In the genomic region with DNA sequence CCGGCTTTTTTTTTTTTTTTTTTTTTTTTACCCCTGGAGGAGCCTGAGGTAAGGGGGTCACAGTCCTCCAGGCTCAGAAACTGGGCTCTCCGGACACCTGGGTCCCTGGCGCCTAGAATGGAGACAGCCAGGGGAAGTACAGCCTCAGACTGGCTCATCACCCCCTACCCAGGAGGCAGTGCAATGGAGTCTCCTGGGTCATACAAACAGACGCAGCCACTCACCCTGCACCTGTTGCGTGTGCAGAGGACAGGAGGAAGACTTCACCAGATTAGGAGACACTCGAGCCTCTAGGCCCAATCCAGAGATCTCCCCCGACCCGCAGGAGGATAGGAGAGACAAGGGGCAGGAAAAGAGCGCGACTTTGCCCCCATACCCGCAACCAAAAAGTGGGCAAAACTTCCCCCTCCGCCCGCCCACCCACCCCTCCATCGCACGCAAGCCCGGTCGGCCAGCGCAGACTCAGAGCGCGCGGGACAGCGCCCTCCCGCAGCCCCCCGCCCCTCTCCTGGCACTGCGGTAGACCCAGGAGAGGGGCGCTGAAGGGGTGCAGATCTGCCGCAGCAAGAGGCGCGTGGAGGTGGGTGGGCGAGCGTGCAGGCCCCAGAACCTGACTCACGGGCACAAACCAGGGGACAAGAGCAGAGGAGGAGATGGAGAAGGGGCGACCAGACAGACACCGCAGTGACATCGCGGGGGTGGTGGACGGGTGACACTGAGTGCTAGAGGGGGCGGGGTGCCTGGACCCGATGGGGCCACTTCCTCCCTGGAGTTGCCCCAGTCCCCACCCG, we compare ENCODE assay signal across 11 cellular contexts. TPM values are rescaled to one million over a fixed set of nuclear protein-coding genes. Genes with fewer than 3 reads are reported as not detected.
DNase-seq lines count a peak whose midpoint lies in the region; ATAC-seq and TF ChIP-seq lines count a peak whose summit lies in the region.
"Had no signal": no experiment of that assay in that cellular context is flagged by ENCODE, and none has a peak within 500 bp of the region (broad histone marks: within the 10 kb centered on the region; RNA-seq: fewer than 3 reads in every experiment).

No MANE protein-coding gene starts in this region.

- H3K79me2 ChIP-seq in MM.1S (ENCODE audit: low read length) = no peaks in the 10 kb centered on the region
- no peaks in the 10 kb centered on the region for H3K79me2 ChIP-seq in trophoblast cell (ENCODE audit: control insufficient read depth, insufficient read depth, low read length, poor library complexity)

- 12 to 18% methylated on average over 12 to 22 of the region's 40 CpGs for WGBS in esophagus squamous epithelium, 2 donors
- no CpG with 5 or more reads among the region's 40 CpGs for WGBS in trophoblast cell (ENCODE audit: extremely low coverage, insufficient coverage, insufficient read length)

- no peak overlapping the region for H2BK120ac ChIP-seq in trophoblast cell (ENCODE audit: insufficient read depth, low read length, poor library complexity)

- no peaks in the 10 kb centered on the region for H3K36me3 ChIP-seq in Caco-2 (ENCODE audit: control insufficient read depth, insufficient read depth, low read length)
- no peaks in the 10 kb centered on the region for H3K36me3 ChIP-seq in MM.1S (replicated peaks; ENCODE audit: insufficient read depth, low read length)
- H3K36me3 ChIP-seq in esophagus squamous epithelium = no peaks in the 10 kb centered on the region
- H3K36me3 ChIP-seq in trophoblast cell (ENCODE audit: control insufficient read depth in 1 of 2, insufficient read depth in 2 of 2, low read length in 2 of 2) = peaks cover 0 to 3% of the 10 kb centered on the region in 2 experiments

- POLR2A ChIA-PET in Caco-2 (lab: Charles Lee) = interaction anchor here (0.6 to 1.9 kb wide), 4 partner anchors 38 to 233 kb away, joined by 3 to 11 read pairs (median 6); partner anchors contain the start of gene CNP

- H4K91ac ChIP-seq in trophoblast cell (ENCODE audit: low read depth, low read length) = no peak overlapping the region

- CTCF ChIA-PET in Caco-2 (lab: Charles Lee) = interaction anchor here (0.6 kb wide), 1 partner anchor 10 kb away, joined by 4 read pairs; no protein-coding TSS in a partner anchor

- H3K4ac ChIP-seq in trophoblast cell (ENCODE audit: low read depth, low read length) = no peak overlapping the region

- no peak for TF ChIP-seq POLR2A in esophagus squamous epithelium (IDR thresholded peaks at IDR 0.05)

- BruUV-seq in Caco-2 (replicated peaks; lab: Mats Ljungman, UMichigan) = no TSS peak

- TF ChIP-seq CTCF in Caco-2 (IDR thresholded peaks at IDR 0.05; ENCODE audit: insufficient read depth in 1 of 2, low read depth in 1 of 2, low read length in 1 of 2, severe bottlenecking in 1 of 2, unreplicated experiment in 1 of 2) (no peak), MM.1S (IDR thresholded peaks at IDR 0.05; ENCODE audit: low read length) (no peak), esophagus squamous epithelium (IDR thresholded peaks at IDR 0.05) (no peak)

- H3K27me3 Mint-ChIP-seq in Caco-2 (ENCODE audit: insufficient read depth, unreplicated experiment) = peaks cover 15% of the 10 kb centered on the region
- peaks cover 56% of the 10 kb centered on the region for H3K27me3 Mint-ChIP-seq in activated T-helper 2 cell treated with anti-CD3 and anti-CD28 coated beads, Interferon-gamma antibody, Interleukin-2, Interleukin-4, amounts not matched to agents 10 μg/mL and 5 μg/mL and 100 μg/mL, durations not matched to agents 14 hours and 24 hours and 36 hours (ENCODE audit: low read depth)

- H3K79me1 ChIP-seq in trophoblast cell (ENCODE audit: low read length) = peaks cover 7% of the 10 kb centered on the region

- intact Hi-C loops in Caco-2 (cut with micrococcal nuclease; ENCODE audit: unreplicated experiment) (no loop called here), esophagus squamous epithelium (cut with DNase I) (no loop called here)
- intact Hi-C loops in activated T-helper 2 cell treated with anti-CD3 and anti-CD28 coated beads, Interferon-gamma antibody, Interleukin-2, Interleukin-4, amounts not matched to agents 10 μg/mL and 5 μg/mL and 100 μg/mL, durations not matched to agents 14 hours and 24 hours and 36 hours (cut with micrococcal nuclease) = loop anchor here (10.0 kb wide), 1 partner anchor 131 kb away; the partner anchor contains the start of gene KLHL11

- no peak overlapping the region for H4K12ac ChIP-seq in trophoblast cell (ENCODE audit: low read depth, low read length)

- H3K4me2 ChIP-seq in MM.1S (ENCODE audit: low read depth, low read length) = peak overlapping the region; percentile 97; the same call in 1 of the 2 replicates
- H3K4me2 ChIP-seq in trophoblast cell (ENCODE audit: low read length) = peak overlapping the region; percentile 83

- H2BK12ac ChIP-seq in trophoblast cell (ENCODE audit: low read length) = no peak overlapping the region

- H3K9ac ChIP-seq in MM.1S (ENCODE audit: low read length) (no peak overlapping the region), trophoblast cell (ENCODE audit: low read length) (no peak overlapping the region)

- no peak overlapping the region for H2BK5ac ChIP-seq in trophoblast cell (ENCODE audit: low read depth, low read length, poor library complexity)

- H2AFZ ChIP-seq in MM.1S (ENCODE audit: low read length) = no peak overlapping the region
- H2AFZ ChIP-seq in trophoblast cell (ENCODE audit: insufficient read depth, low read length, poor library complexity) = no peak overlapping the region

- H3K4me3 ChIP-seq in Caco-2 (ENCODE audit: low read depth, low read length) (peak overlapping the region; percentile 73), MM.1S (ENCODE audit: low read length) (peak overlapping the region; percentile 59; the same call in 1 of the 2 replicates), esophagus squamous epithelium (peak overlapping the region; percentile 29 to 67 (median 52)), trophoblast cell (ENCODE audit: low read depth, low read length) (no peak overlapping the region)

- no peaks in the 10 kb centered on the region for H3F3A ChIP-seq in MM.1S (ENCODE audit: insufficient read depth, low read length)

- H4K8ac ChIP-seq in trophoblast cell (ENCODE audit: low read depth, low read length) = no peak overlapping the region

- no peak overlapping the region for H2AK5ac ChIP-seq in trophoblast cell (ENCODE audit: low read length)

- H3K4me1 Mint-ChIP-seq in Caco-2 (ENCODE audit: low read depth, unreplicated experiment) = peaks cover 13% of the 10 kb centered on the region
- peaks cover 6% of the 10 kb centered on the region for H3K4me1 Mint-ChIP-seq in activated T-helper 2 cell treated with anti-CD3 and anti-CD28 coated beads, Interferon-gamma antibody, Interleukin-2, Interleukin-4, amounts not matched to agents 10 μg/mL and 5 μg/mL and 100 μg/mL, durations not matched to agents 14 hours and 24 hours and 36 hours (ENCODE audit: low read depth)

- no peak overlapping the region for H3K27ac Mint-ChIP-seq in Caco-2 (ENCODE audit: unreplicated experiment)
- no peak overlapping the region for H3K27ac Mint-ChIP-seq in activated T-helper 2 cell treated with anti-CD3 and anti-CD28 coated beads, Interferon-gamma antibody, Interleukin-2, Interleukin-4, amounts not matched to agents 10 μg/mL and 5 μg/mL and 100 μg/mL, durations not matched to agents 14 hours and 24 hours and 36 hours

- peak overlapping the region; percentile 82 for H3K4me3 Mint-ChIP-seq in Caco-2 (ENCODE audit: unreplicated experiment)
- no peak overlapping the region for H3K4me3 Mint-ChIP-seq in activated T-helper 2 cell treated with anti-CD3 and anti-CD28 coated beads, Interferon-gamma antibody, Interleukin-2, Interleukin-4, amounts not matched to agents 10 μg/mL and 5 μg/mL and 100 μg/mL, durations not matched to agents 14 hours and 24 hours and 36 hours (ENCODE audit: low read depth)
- H3K4me3 Mint-ChIP-seq: activated T-cell treated with anti-CD3 and anti-CD28 coated beads, Interleukin-2, amount 50 U/mL, for 4 hours had no signal

- H3K9me3 Mint-ChIP-seq in Caco-2 (ENCODE audit: unreplicated experiment) = no peaks in the 10 kb centered on the region
- no peaks in the 10 kb centered on the region for H3K9me3 Mint-ChIP-seq in activated T-helper 2 cell treated with anti-CD3 and anti-CD28 coated beads, Interferon-gamma antibody, Interleukin-2, Interleukin-4, amounts not matched to agents 10 μg/mL and 5 μg/mL and 100 μg/mL, durations not matched to agents 14 hours and 24 hours and 36 hours
- H3K9me3 Mint-ChIP-seq: activated T-cell treated with anti-CD3 and anti-CD28 coated beads, Interleukin-2, amount 50 U/mL, for 4 hours had no signal

- no peaks in the 10 kb centered on the region for H3K9me3 ChIP-seq in Caco-2
- H3K9me3 ChIP-seq in MM.1S (replicated peaks; ENCODE audit: insufficient read depth, low read length) = no peaks in the 10 kb centered on the region
- H3K9me3 ChIP-seq in esophagus squamous epithelium = no peaks in the 10 kb centered on the region
- no peaks in the 10 kb centered on the region for H3K9me3 ChIP-seq in trophoblast cell (ENCODE audit: insufficient read depth, low read depth, low read length)

- no peaks in the 10 kb centered on the region for H4K20me1 ChIP-seq in MM.1S (ENCODE audit: insufficient read depth, low read length)

- H3K23ac ChIP-seq in trophoblast cell (ENCODE audit: low read length) = no peak overlapping the region

- DNase-seq in Caco-2 (no peak), MM.1S (no peak), esophagus squamous epithelium (lab: John Stamatoyannopoulos, UW) (no peak), trophoblast cell (no peak), GDM1 (lab: John Stamatoyannopoulos, UW) (no peak)
- no peak for DNase-seq in activated CD4-positive, CD25-positive, alpha-beta regulatory T cell treated with anti-CD3 and anti-CD28 coated beads, Interleukin-2, amount 50 U/mL, for 72 hours
- no peak for DNase-seq in activated T-helper 2 cell treated with anti-CD3 and anti-CD28 coated beads, Interferon-gamma antibody, Interleukin-2, Interleukin-4, amounts not matched to agents 10 μg/mL and 5 μg/mL and 100 μg/mL, durations not matched to agents 14 hours and 24 hours and 36 hours (ENCODE audit: low spot score)
- DNase-seq: activated T-cell treated with anti-CD3 and anti-CD28 coated beads, Interleukin-2, amount 50 U/mL, for 4 hours had no signal

- no peak overlapping the region for H3K27ac ChIP-seq in MM.1S (ENCODE audit: low read length)
- no peak overlapping the region for H3K27ac ChIP-seq in esophagus squamous epithelium
- H3K27ac ChIP-seq in trophoblast cell (ENCODE audit: low read depth, low read length) = no peak overlapping the region

- H3K9me2 ChIP-seq in MM.1S (replicated peaks; ENCODE audit: insufficient read depth, low read length) = no peaks in the 10 kb centered on the region

- no peak overlapping the region for H3K14ac ChIP-seq in trophoblast cell (ENCODE audit: low read length)

- ATAC-seq in GM21786 (IDR thresholded peaks at IDR 0.05; ENCODE audit: unreplicated experiment) = no peak

- H3K36me3 Mint-ChIP-seq in Caco-2 (ENCODE audit: insufficient read depth, unreplicated experiment) = no peaks in the 10 kb centered on the region
- no peaks in the 10 kb centered on the region for H3K36me3 Mint-ChIP-seq in activated T-helper 2 cell treated with anti-CD3 and anti-CD28 coated beads, Interferon-gamma antibody, Interleukin-2, Interleukin-4, amounts not matched to agents 10 μg/mL and 5 μg/mL and 100 μg/mL, durations not matched to agents 14 hours and 24 hours and 36 hours (ENCODE audit: low read depth)

- no peak overlapping the region for H3K18ac ChIP-seq in trophoblast cell (ENCODE audit: low read length)

- peaks cover 18% of the 10 kb centered on the region for H3K4me1 ChIP-seq in Caco-2
- H3K4me1 ChIP-seq in MM.1S (ENCODE audit: low read length) = peaks cover 21% of the 10 kb centered on the region
- peaks cover 18 to 52% (median 28%) of the 10 kb centered on the region in 3 donors for H3K4me1 ChIP-seq in esophagus squamous epithelium
- H3K4me1 ChIP-seq in trophoblast cell (ENCODE audit: control insufficient read depth in 1 of 2, insufficient read depth in 2 of 2, low read length in 2 of 2) = peaks cover 8 to 11% of the 10 kb centered on the region in 2 experiments

- H3K27me3 ChIP-seq in Caco-2 (replicated peaks; ENCODE audit: control insufficient read depth, insufficient read depth, low read length) = no peaks in the 10 kb centered on the region; the same call in none of the 2 replicates
- H3K27me3 ChIP-seq in MM.1S (replicated peaks; ENCODE audit: insufficient read depth, low read length) = peaks cover 74% of the 10 kb centered on the region
- H3K27me3 ChIP-seq in esophagus squamous epithelium = peaks cover 5 to 84% (median 13%) of the 10 kb centered on the region in 4 donors
- peaks cover 33% of the 10 kb centered on the region for H3K27me3 ChIP-seq in trophoblast cell (ENCODE audit: insufficient read depth, low read length)

RNA-seq across cellular contexts. Expression of gene HAP1, which starts 0.9 kb away (rescaled TPM):
- total RNA-seq in Caco-2 (2022) (3.2 and 3.3 TPM in 2 replicates), esophagus squamous epithelium (under 1 TPM; 0.34 to 0.94 (median 0.53) TPM)
- 14.5 and 20.7 TPM in 2 replicates for polyA plus RNA-seq in trophoblast cell (2013)
- 0.11 and 0.23 TPM in 2 replicates for total RNA-seq in activated T-helper 2 cell treated with anti-CD3 and anti-CD28 coated beads, Interferon-gamma antibody, Interleukin-2, Interleukin-4, amounts not matched to agents 10 μg/mL and 5 μg/mL and 100 μg/mL, durations not matched to agents 14 hours and 24 hours and 36 hours

RNA-seq across cellular contexts. Expression of gene GAST, which starts 21.4 kb away (rescaled TPM):
- total RNA-seq in Caco-2 (2022) (0.75 TPM in 1 of 2 replicates, not detected in the other), esophagus squamous epithelium (not detected)
- polyA plus RNA-seq in trophoblast cell (2013) = 25.4 and 27.3 TPM in 2 replicates
- not detected in 2 replicates for total RNA-seq in activated T-helper 2 cell treated with anti-CD3 and anti-CD28 coated beads, Interferon-gamma antibody, Interleukin-2, Interleukin-4, amounts not matched to agents 10 μg/mL and 5 μg/mL and 100 μg/mL, durations not matched to agents 14 hours and 24 hours and 36 hours
- total RNA-seq: activated T-cell treated with anti-CD3 and anti-CD28 coated beads, Interleukin-2, amount 50 U/mL, for 4 hours; lung microvascular endothelial cell; SK-MEL-5 had no signal

RNA-seq across cellular contexts. Expression of gene EIF1, which starts 44.9 kb away (rescaled TPM):
- 759 and 783 TPM in 2 replicates for total RNA-seq in Caco-2 (2022)
- total RNA-seq in esophagus squamous epithelium = 100 to 1,000 TPM in 3 of 4 donors, 10 to 100 TPM in 1; 96.5 to 311 (median 223) TPM
- 905 and 911 TPM in 2 replicates for polyA plus RNA-seq in trophoblast cell (2013)
- 779 and 785 TPM in 2 replicates for total RNA-seq in activated T-helper 2 cell treated with anti-CD3 and anti-CD28 coated beads, Interferon-gamma antibody, Interleukin-2, Interleukin-4, amounts not matched to agents 10 μg/mL and 5 μg/mL and 100 μg/mL, durations not matched to agents 14 hours and 24 hours and 36 hours

RNA-seq across cellular contexts. Expression of gene JUP, which starts 53.0 kb away (rescaled TPM):
- total RNA-seq in Caco-2 (2022) (392 and 419 TPM in 2 replicates), esophagus squamous epithelium (1,000 to 10,000 TPM in 2 of 4 donors, 100 to 1,000 TPM in 2; 709 to 2,355 (median 1,148) TPM)
- 367 and 395 TPM in 2 replicates for polyA plus RNA-seq in trophoblast cell (2013)
- total RNA-seq in activated T-helper 2 cell treated with anti-CD3 and anti-CD28 coated beads, Interferon-gamma antibody, Interleukin-2, Interleukin-4, amounts not matched to agents 10 μg/mL and 5 μg/mL and 100 μg/mL, durations not matched to agents 14 hours and 24 hours and 36 hours = 0.78 and 1.3 TPM in 2 replicates
